Comparison of ENCODE assay signal across 20 cellular contexts in genomic region chr10:80794996-80795395, GRCh38.
DNase-seq lines count a peak whose midpoint lies in the region; ATAC-seq, FAIRE-seq and TF ChIP-seq lines count a peak whose summit lies in the region.
"Had no signal": no experiment of that assay in that cellular context is flagged by ENCODE, and none has a peak within 500 bp of the region (broad histone marks: within the 10 kb centered on the region; RNA-seq: fewer than 3 reads in every experiment).

No MANE protein-coding gene starts in this region.

- TF ChIP-seq CTCF in HepG2 (CRISPR knock-in tag; IDR thresholded peaks at IDR 0.05) (no peak), right lobe of liver (IDR thresholded peaks at IDR 0.05) (no peak)

- H3K4me1 ChIP-seq in HepG2 (ENCODE audit: insufficient read depth, low read length) (no peaks in the 10 kb centered on the region), right lobe of liver (no peaks in the 10 kb centered on the region)
- H3K4me1 ChIP-seq: BLaER1 treated with 17β-estradiol and CSF1 and Interleukin-3, amounts not matched to agents 10 nM and 100 nM; Caco-2 had no signal

- intact Hi-C loops in HepG2 (cut with micrococcal nuclease; ENCODE audit: unreplicated experiment), result no loop called here
- intact Hi-C loops in right lobe of liver (cut with DNase I), result no loop called here

- no TSS peak for BruUV-seq in HepG2 (replicated peaks; lab: Mats Ljungman, UMichigan)

- H3K79me2 ChIP-seq in HepG2 (ENCODE audit: insufficient read depth, low read length), result no peaks in the 10 kb centered on the region

- TF ChIP-seq EP300 in HepG2 (IDR thresholded peaks at IDR 0.05; ENCODE audit: low read depth in 2 of 2, low read length in 2 of 2) (no peak), HepG2 (CRISPR knock-in tag; IDR thresholded peaks at IDR 0.05; ENCODE audit: borderline replicate concordance) (no peak)

- H2AFZ ChIP-seq in HepG2 (ENCODE audit: low read length), result no peak overlapping the region

- FAIRE-seq in HepG2 (lab: Jason Lieb, UNC), result no peak
- FAIRE-seq: A204.1, D721Med, G401.6, GM12891, GM19239 had no signal

- WGBS in HepG2 (ENCODE audit: low lambda C conversion rate), result under 1% methylated on average over 3 of the region's 3 CpGs
- WGBS in right lobe of liver (ENCODE audit: insufficient coverage, low coverage, low lambda C conversion rate, missing lambda C conversion rate), result 34% methylated on average over 3 of the region's 3 CpGs

- H3K9ac ChIP-seq in HepG2 (ENCODE audit: insufficient read depth, low read depth, low read length), result no peak overlapping the region
- H3K9ac ChIP-seq: BLaER1 treated with 17β-estradiol and CSF1 and Interleukin-3, amounts not matched to agents 10 nM and 100 nM had no signal

- TF ChIP-seq POLR2A in HepG2 (IDR thresholded peaks at IDR 0.05; ENCODE audit: insufficient read depth in 1 of 2, low read depth in 2 of 2, low read length in 2 of 2) (no peak), right lobe of liver (IDR thresholded peaks at IDR 0.05) (no peak)

- no peak for TF ChIP-seq RAD21 in HepG2 (CRISPR knock-in tag; IDR thresholded peaks at IDR 0.05)

- POLR2A ChIA-PET in HepG2 (lab: Yijun Ruan, JAX), result no interaction called here

- H3K27me3 ChIP-seq in HepG2 (ENCODE audit: control insufficient read depth in 1 of 2, insufficient read depth in 2 of 2, low read length in 2 of 2) (no peaks in the 10 kb centered on the region; a peak in 1 of 5 replicates), right lobe of liver (no peaks in the 10 kb centered on the region)
- H3K27me3 ChIP-seq: BLaER1 treated with 17β-estradiol and CSF1 and Interleukin-3, amounts not matched to agents 10 nM and 100 nM had no signal

- H3K9me3 ChIP-seq in HepG2 (ENCODE audit: low read length), result no peaks in the 10 kb centered on the region
- no peaks in the 10 kb centered on the region for H3K9me3 ChIP-seq in right lobe of liver
- H3K9me3 ChIP-seq: BLaER1 treated with 17β-estradiol and CSF1 and Interleukin-3, amounts not matched to agents 10 nM and 100 nM; Caco-2 had no signal

- no peaks in the 10 kb centered on the region for H4K20me1 ChIP-seq in HepG2 (ENCODE audit: insufficient read depth, low read length)
- H4K20me1 ChIP-seq: BLaER1 treated with 17β-estradiol and CSF1 and Interleukin-3, amounts not matched to agents 10 nM and 100 nM had no signal

- H3K4me2 ChIP-seq in HepG2 (ENCODE audit: low read depth, low read length), result no peak overlapping the region
- H3K4me2 ChIP-seq: BLaER1 treated with 17β-estradiol and CSF1 and Interleukin-3, amounts not matched to agents 10 nM and 100 nM had no signal

- H3K36me3 ChIP-seq in HepG2 (replicated peaks in 1 of 2; ENCODE audit: control insufficient read depth in 1 of 2, insufficient read depth in 2 of 2, low read length in 2 of 2), result no peaks in the 10 kb centered on the region
- no peaks in the 10 kb centered on the region for H3K36me3 ChIP-seq in right lobe of liver
- H3K36me3 ChIP-seq: BLaER1 treated with 17β-estradiol and CSF1 and Interleukin-3, amounts not matched to agents 10 nM and 100 nM had no signal

- DNase-seq in HepG2 (ENCODE audit: low spot score) (no peak), right lobe of liver (no peak), DMS53 treated with DMSO at 0.1 percent for 48 hours (lab: John Stamatoyannopoulos, UW; ENCODE audit: unreplicated experiment) (peak; percentile 40), NCI-H1092 treated with DMSO at 0.1 percent for 48 hours (lab: John Stamatoyannopoulos, UW) (no peak), Ammon's horn (ENCODE audit: low spot score) (no peak)
- DNase-seq: 8988T; ACHN; Caco-2; Calu3; CD4-positive, alpha-beta T cell; CD8-positive, alpha-beta T cell; DMS79 treated with DMSO at 0.1 percent for 48 hours; GF-D8 had no signal

- in situ Hi-C loops in HepG2 (cut with HindIII; ENCODE audit: extremely low pct_ligation_motif_present, low pct_unique_long_range_greater_than_20kb), result no loop called here

- H3K27ac ChIP-seq in HepG2 (ENCODE audit: extremely low read length, insufficient read depth, low read length) (no peak overlapping the region), right lobe of liver (no peak overlapping the region)
- H3K27ac ChIP-seq: BLaER1 treated with 17β-estradiol and CSF1 and Interleukin-3, amounts not matched to agents 10 nM and 100 nM; C4-2B had no signal

- H3K4me3 ChIP-seq in HepG2 (replicated peaks in 1 of 3; ENCODE audit: insufficient read depth in 1 of 3, low read depth in 2 of 3, low read length in 3 of 3) (no peak overlapping the region), right lobe of liver (no peak overlapping the region)
- H3K4me3 ChIP-seq: BLaER1 treated with 17β-estradiol and CSF1 and Interleukin-3, amounts not matched to agents 10 nM and 100 nM had no signal

- ATAC-seq in HepG2 (no peak), right lobe of liver (no peak)
- ATAC-seq: CD8-positive, alpha-beta T cell had no signal

- CTCF ChIA-PET in HepG2 (lab: Yijun Ruan, JAX; ENCODE audit: low intra/inter-chr PET ratio, low total read pairs), result no interaction called here

TF ChIP-seq in HepG2, 621 proteins besides CTCF, POLR2A, EP300 and RAD21:
- TF ChIP-seq MNT (IDR thresholded peaks at IDR 0.05) (no peak), TEF (CRISPR knock-in tag; IDR thresholded peaks at IDR 0.05) (no peak), FOXA1 (IDR thresholded peaks at IDR 0.05) (peak; percentile 43; the same call in 1 of the 2 replicates), FOXA1 (CRISPR knock-in tag; IDR thresholded peaks at IDR 0.05) (no peak)
TF ChIP-seq in HepG2: peak in this region for 1.
